Comparison of ENCODE assay signal across 8 cellular contexts in the genomic region with DNA sequence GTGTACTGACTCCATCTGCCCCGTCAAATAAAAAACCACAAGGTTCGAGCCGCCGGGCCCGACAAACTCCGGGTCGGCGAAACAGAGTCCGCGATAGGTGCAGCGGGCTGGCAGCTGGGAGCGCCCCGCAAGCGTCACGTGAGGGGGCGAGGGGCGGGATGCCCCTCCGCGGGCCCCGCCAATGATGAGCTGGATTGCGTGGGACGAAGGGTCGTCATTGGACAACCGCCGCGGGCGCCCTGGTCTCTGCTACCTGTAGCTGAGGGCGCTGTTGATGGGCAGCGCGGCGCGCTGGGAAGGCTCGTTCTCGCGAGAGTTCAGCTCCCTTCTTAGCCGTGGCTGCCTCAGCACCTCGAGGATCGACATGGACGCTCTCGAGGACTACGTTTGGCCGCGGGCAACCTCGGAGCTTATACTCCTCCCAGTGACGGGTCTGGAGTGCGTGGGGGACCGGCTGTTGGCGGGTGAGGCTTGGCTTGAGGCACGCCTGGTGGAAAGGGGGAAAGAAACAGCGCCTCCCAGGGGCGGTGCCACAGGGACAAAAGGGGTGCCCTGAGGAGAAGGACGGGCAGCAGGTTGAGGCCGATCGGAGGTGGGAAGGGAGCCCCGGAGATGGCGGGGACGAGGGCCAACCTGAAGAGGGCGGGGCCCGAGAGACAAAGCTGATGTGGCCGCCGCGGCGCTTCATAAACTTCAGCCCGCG. TPM values are rescaled to one million over a fixed set of nuclear protein-coding genes. Genes with fewer than 3 reads are reported as not detected.
DNase-seq lines count a peak whose midpoint lies in the region; ATAC-seq and TF ChIP-seq lines count a peak whose summit lies in the region.

Gene WDR6, plus strand, starts transcription at position 324 of the 703 bp plus-strand sequence. Its CDS starts 41 bp downstream, at position 365.

- no TSS peak for BruUV-seq in IMR-90 (replicated peaks; lab: Mats Ljungman, UMichigan)
- BruUV-seq in OCI-LY7 (replicated peaks; lab: Mats Ljungman, UMichigan) = no TSS peak

- TF ChIP-seq CTCF in IMR-90 (conservative IDR thresholded peaks at IDR 0.05; ENCODE audit: low read depth, low read length) (peak; percentile 36), OCI-LY7 (conservative IDR thresholded peaks at IDR 0.05; ENCODE audit: low read length) (peak; percentile 73), epithelial cell of esophagus (IDR thresholded peaks at IDR 0.05; ENCODE audit: insufficient read depth, low read depth, low read length, missing control alignments) (peak; percentile 31)

- H2BK120ac ChIP-seq in IMR-90 (ENCODE audit: low read depth, low read length) = peak within 1 kb of the TSS; percentile 69

- H4K20me1 ChIP-seq in IMR-90 (ENCODE audit: insufficient read depth, low read length) = peaks cover 29% of the 10 kb centered on the region
- peaks cover 9% of the 10 kb centered on the region; the same call in 1 of the 2 replicates for H4K20me1 ChIP-seq in OCI-LY7 (ENCODE audit: insufficient read depth, low read length)

- H3K9ac ChIP-seq in IMR-90 (ENCODE audit: low read depth, low read length) = peak within 1 kb of the TSS; percentile 99

- CTCF ChIA-PET in IMR-90 (lab: Yijun Ruan, JAX) = interaction anchor here (0.6 to 1.5 kb wide), 6 partner anchors 11 to 87 kb away, joined by 3 to 10 read pairs (median 4); partner anchors contain the start of genes NDUFAF3 and QRICH1
- CTCF ChIA-PET in OCI-LY7 (lab: Charles Lee; ENCODE audit: unreplicated experiment) = interaction anchor here (0.6 to 1.4 kb wide), 6 partner anchors 10 to 96 kb away, joined by 3 to 9 read pairs (median 4); no protein-coding TSS in a partner anchor

- WGBS in IMR-90 (ENCODE audit: extremely low coverage in 2 of 2, insufficient read length in 1 of 2), 2 experiments = 0% methylated on average over 30 of the region's 65 CpGs; no CpG with 5 or more reads in 1 of the 2 experiments

- TF ChIP-seq POLR2A in IMR-90 (IDR thresholded peaks at IDR 0.05; ENCODE audit: low read depth, low read length) = peak; percentile 90

- POLR2A ChIA-PET in IMR-90 (lab: Charles Lee; ENCODE audit: unreplicated experiment) (interaction anchor here (0.5 to 2.5 kb wide), 7 partner anchors 9 to 114 kb away, joined by 3 to 13 read pairs (median 7); partner anchors contain the start of genes DALRD3, P4HTM and USP19), OCI-LY7 (lab: Charles Lee) (interaction anchor here (0.6 to 3.2 kb wide), 13 partner anchors 10 to 97 kb away, joined by 3 to 42 read pairs (median 4); partner anchors contain the start of genes DALRD3, IMPDH2, NDUFAF3 and P4HTM)

- H2AK9ac ChIP-seq in IMR-90 (replicated peaks; ENCODE audit: low read depth, low read length, poor library complexity) = peak within 1 kb of the TSS; percentile 99

- H3K4me3 ChIP-seq in IMR-90 (ENCODE audit: insufficient read depth, low read depth, low read length) = peak within 1 kb of the TSS; percentile 87
- H3K4me3 ChIP-seq in OCI-LY7 (ENCODE audit: low read depth, low read length, poor library complexity, severe bottlenecking) = peak within 1 kb of the TSS; percentile 78
- peak within 1 kb of the TSS; percentile 82 for H3K4me3 ChIP-seq in epithelial cell of esophagus (ENCODE audit: low read length)
- peak within 1 kb of the TSS; percentile 73 for H3K4me3 ChIP-seq in mononuclear cell (ENCODE audit: low read length)

- peak within 1 kb of the TSS; percentile 95 for H2BK5ac ChIP-seq in IMR-90 (ENCODE audit: low read depth, low read length, poor library complexity, severe bottlenecking)

- TF ChIP-seq RAD21 in IMR-90 (IDR thresholded peaks at IDR 0.05; ENCODE audit: low read length) = peak; percentile 4; the same call in 1 of the 2 replicates

- H4K8ac ChIP-seq in IMR-90 (ENCODE audit: low read depth in 2 of 2, low read length in 2 of 2) = peak within 1 kb of the TSS; percentile 98

- peak within 1 kb of the TSS; percentile 97 for H4K5ac ChIP-seq in IMR-90 (ENCODE audit: low read depth, low read length)

- H3K4me1 ChIP-seq in IMR-90 (ENCODE audit: control insufficient read depth, insufficient read depth, low read length) = peaks cover 11% of the 10 kb centered on the region
- peaks cover 18% of the 10 kb centered on the region for H3K4me1 ChIP-seq in OCI-LY7 (ENCODE audit: insufficient read depth, low read length, poor library complexity, severe bottlenecking)
- H3K4me1 ChIP-seq in mononuclear cell (ENCODE audit: insufficient read depth, low read length) = peaks cover 23% of the 10 kb centered on the region

- H3K14ac ChIP-seq in IMR-90 (replicated peaks; ENCODE audit: low read depth, low read length) = peak within 1 kb of the TSS; percentile 99

- H3K36me3 ChIP-seq in IMR-90 (ENCODE audit: control insufficient read depth, insufficient read depth, low read length) (peaks cover 11% of the 10 kb centered on the region), OCI-LY7 (ENCODE audit: insufficient read depth, low read length) (peaks cover 15% of the 10 kb centered on the region)

- H3K27me3 ChIP-seq in IMR-90 (ENCODE audit: control insufficient read depth, insufficient read depth, low read length) (no peaks in the 10 kb centered on the region), mononuclear cell (ENCODE audit: insufficient read depth, low read length) (no peaks in the 10 kb centered on the region)

- H3K9me2 ChIP-seq in OCI-LY7 (ENCODE audit: insufficient read depth, low read length) = no peaks in the 10 kb centered on the region

- DNase-seq in DMS153 (lab: John Stamatoyannopoulos, UW) (peak; percentile 87), IMR-90 (peak; percentile 97), OCI-LY7 (ENCODE audit: low spot score) (peak; percentile 99), activated T-cell treated with anti-CD3 and anti-CD28 coated beads for 24 hours (ENCODE audit: low read depth) (peak; percentile 95), epithelial cell of esophagus (ENCODE audit: low read depth) (peak; percentile 97)
- peak; percentile 90 to 93 for DNase-seq in stimulated activated CD8-positive, alpha-beta memory T cell treated with anti-CD3 and anti-CD28 coated beads, Interleukin-4, amount 100 ng/mL, for 1 hour (ENCODE audit: low read depth in 2 of 2, low spot score in 1 of 2)

- H3K4me2 ChIP-seq in IMR-90 (ENCODE audit: low read depth, low read length) (peak within 1 kb of the TSS; percentile 92), OCI-LY7 (ENCODE audit: low read length) (peak within 1 kb of the TSS; percentile 99)

- peak within 1 kb of the TSS; percentile 99 for H3K4ac ChIP-seq in IMR-90 (ENCODE audit: low read depth, low read length)

- H3K9me3 ChIP-seq in IMR-90 (ENCODE audit: control insufficient read depth, insufficient read depth, low read length) (no peaks in the 10 kb centered on the region), OCI-LY7 (ENCODE audit: low read length) (no peaks in the 10 kb centered on the region), mononuclear cell (ENCODE audit: low read depth, low read length) (no peaks in the 10 kb centered on the region)

- dilution Hi-C loops in IMR-90 (cut with HindIII; ENCODE audit: low sequenced_read_pairs, unreplicated experiment) = no loop called here

- peak within 1 kb of the TSS; percentile 99 for H4K91ac ChIP-seq in IMR-90 (ENCODE audit: insufficient read depth, low read depth, low read length)

- intact Hi-C loops in IMR-90 (cut with micrococcal nuclease) = loop anchor here (2.0 kb wide), 1 partner anchor 18 kb away; no protein-coding TSS in a partner anchor
- intact Hi-C loops in OCI-LY7 (cut with micrococcal nuclease; ENCODE audit: unreplicated experiment) = loop anchor here (2.0 to 5.0 kb wide), 2 partner anchors 16 to 85 kb away; partner anchors contain the start of genes P4HTM and QRICH1

- H3K79me2 ChIP-seq in OCI-LY7 (ENCODE audit: insufficient read depth, low read depth, low read length) = peaks cover 21% of the 10 kb centered on the region; the same call in 1 of the 2 replicates

- peak within 1 kb of the TSS; percentile 95 for H2AFZ ChIP-seq in IMR-90 (replicated peaks; ENCODE audit: low read length, poor library complexity)
- peak within 1 kb of the TSS; percentile 49 for H2AFZ ChIP-seq in OCI-LY7 (ENCODE audit: low read length)

- H3K79me1 ChIP-seq in IMR-90 (ENCODE audit: low read depth in 1 of 2, low read length in 2 of 2) = peaks cover 0 to 50% of the 10 kb centered on the region in 2 experiments; a peak in 2 of 4 replicates

- ATAC-seq in GM21528 (IDR thresholded peaks at IDR 0.05; ENCODE audit: low FRiP score, unreplicated experiment) (peak; percentile 78), IMR-90 (ENCODE audit: low read depth) (peak; percentile 87)

- in situ Hi-C loops in IMR-90 (cut with MboI; ENCODE audit: low sequenced_read_pairs) = no loop called here

- peak within 1 kb of the TSS; percentile 91 for H3K23ac ChIP-seq in IMR-90 (ENCODE audit: low read depth, low read length)

- H2AK5ac ChIP-seq in IMR-90 (ENCODE audit: low read depth, low read length) = peak within 1 kb of the TSS; percentile 98

- H2BK20ac ChIP-seq in IMR-90 (ENCODE audit: low read depth, low read length) = no peak within 1 kb of the TSS

- peak within 1 kb of the TSS; percentile 93 for H3K56ac ChIP-seq in IMR-90 (ENCODE audit: extremely low read depth, insufficient read depth, low read length)

- peak within 1 kb of the TSS; percentile 99 for H3K27ac ChIP-seq in IMR-90 (ENCODE audit: insufficient read depth, low read length)
- peak within 1 kb of the TSS; percentile 74 for H3K27ac ChIP-seq in OCI-LY7 (ENCODE audit: low read depth, low read length, poor library complexity, severe bottlenecking)

- no peak within 1 kb of the TSS; the same call in 1 of the 3 replicates for H2BK15ac ChIP-seq in IMR-90 (ENCODE audit: low read depth, low read length)

- peak within 1 kb of the TSS; percentile 94 for H3K18ac ChIP-seq in IMR-90 (ENCODE audit: low read depth, low read length)

- peaks cover 26% of the 10 kb centered on the region for H3K9me1 ChIP-seq in IMR-90 (ENCODE audit: insufficient read depth, low read length)

TF ChIP-seq in IMR-90, 13 proteins besides CTCF, POLR2A, EP300 and RAD21 (continues in another document):
- no peak for TF ChIP-seq NFE2L2 (IDR thresholded peaks at IDR 0.05; ENCODE audit: low read depth, low read length)
- TF ChIP-seq, protein P1, sequence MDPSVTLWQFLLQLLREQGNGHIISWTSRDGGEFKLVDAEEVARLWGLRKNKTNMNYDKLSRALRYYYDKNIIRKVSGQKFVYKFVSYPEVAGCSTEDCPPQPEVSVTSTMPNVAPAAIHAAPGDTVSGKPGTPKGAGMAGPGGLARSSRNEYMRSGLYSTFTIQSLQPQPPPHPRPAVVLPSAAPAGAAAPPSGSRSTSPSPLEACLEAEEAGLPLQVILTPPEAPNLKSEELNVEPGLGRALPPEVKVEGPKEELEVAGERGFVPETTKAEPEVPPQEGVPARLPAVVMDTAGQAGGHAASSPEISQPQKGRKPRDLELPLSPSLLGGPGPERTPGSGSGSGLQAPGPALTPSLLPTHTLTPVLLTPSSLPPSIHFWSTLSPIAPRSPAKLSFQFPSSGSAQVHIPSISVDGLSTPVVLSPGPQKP (IDR thresholded peaks at IDR 0.05; ENCODE audit: borderline replicate concordance, low read depth, low read length) = no peak
- TF ChIP-seq CHD1 (IDR thresholded peaks at IDR 0.05; ENCODE audit: low read depth, low read length) = peak; percentile 82; the same call in 1 of the 2 replicates

RNA-seq across cellular contexts. Expression of gene WDR6, which starts in this region (rescaled TPM):
- total RNA-seq in IMR-90 (2012; rRNA removed) (55.8 and 60.9 TPM in 2 replicates), OCI-LY7 (2022) (128 and 131 TPM in 2 replicates), mononuclear cell (31.9 TPM)
- polyA plus RNA-seq in IMR-90 (2012; rRNA removed) = 160 and 172 TPM in 2 replicates
- polyA plus RNA-seq in IMR-90 (2012; cell fraction: cytosol; rRNA removed) = 97.3 and 121 TPM in 2 replicates
- polyA plus RNA-seq in IMR-90 (2012; cell fraction: nucleus; rRNA removed; ENCODE audit: low replicate concordance) = 1,034 and 1,622 TPM in 2 replicates
- total RNA-seq in OCI-LY7 (2014; rRNA removed; shearing (Covaris generic)) = 92.0 and 101 TPM in 2 replicates

Comparison
In these comparisons a context has a peak if more than half of its experiments do, and no peak if none do; other contexts are left out.
1. Peak in every context shown above with its lines: DNase-seq, ATAC-seq, H3K4me3 ChIP-seq and H3K27ac ChIP-seq.